ENCODE assay signal across 2 cellular contexts in genomic region chr3:71728632-71729342, GRCh38.
TF ChIP-seq lines count a peak whose summit lies in the region.

No MANE protein-coding gene starts in this region.

TF ChIP-seq in SK-N-SH, 30 proteins besides CTCF, POLR2A, EP300 and RAD21 (continued from another document):
- TF ChIP-seq REST (IDR thresholded peaks at IDR 0.05; ENCODE audit: low read depth, low read length) (no peak), PBX3 (IDR thresholded peaks at IDR 0.05) (no peak), TCF12 (IDR thresholded peaks at IDR 0.05) (no peak), EZH2phosphoT487 (IDR thresholded peaks at IDR 0.05; ENCODE audit: borderline replicate concordance, low read depth) (no peak)

TF ChIP-seq in SK-N-SH treated with all-trans-retinoic acid at 6 μM for 48 hours, 23 proteins besides CTCF, POLR2A, EP300 and RAD21 (continued from another document):
- TF ChIP-seq ZNF8 (CRISPR knock-in tag; IDR thresholded peaks at IDR 0.05) (no peak), RARB (CRISPR knock-in tag; IDR thresholded peaks at IDR 0.05) (no peak), TSHZ2 (CRISPR knock-in tag; IDR thresholded peaks at IDR 0.05) (no peak)
